20 cellular contexts compared by ENCODE assay signal in genomic region chr5:128132499-128132898, GRCh38. TPM values are rescaled to one million over a fixed set of nuclear protein-coding genes. Genes with fewer than 3 reads are reported as not detected.
DNase-seq lines count a peak whose midpoint lies in the region; ATAC-seq and FAIRE-seq lines count a peak whose summit lies in the region.
"Had no signal": no experiment of that assay in that cellular context is flagged by ENCODE, and none has a peak within 500 bp of the region (broad histone marks: within the 10 kb centered on the region; RNA-seq: fewer than 3 reads in every experiment).

No MANE protein-coding gene starts in this region.

- H3K4me3 ChIP-seq in small intestine (ENCODE audit: low read depth in 1 of 2, low read length in 2 of 2) = no peak overlapping the region
- H3K4me3 ChIP-seq: GM23248 had no signal

- no peak for ATAC-seq in HG02870 (IDR thresholded peaks at IDR 0.05; ENCODE audit: unreplicated experiment)
- no peak for ATAC-seq in HG03565 (IDR thresholded peaks at IDR 0.05; ENCODE audit: unreplicated experiment)

- H3K36me3 ChIP-seq in small intestine (ENCODE audit: control insufficient read depth in 2 of 2, insufficient read depth in 2 of 2, low read length in 2 of 2) = no peaks in the 10 kb centered on the region

- H3K4me1 ChIP-seq in small intestine (ENCODE audit: control insufficient read depth in 2 of 2, insufficient read depth in 1 of 2, low read depth in 1 of 2, low read length in 1 of 2) = no peaks in the 10 kb centered on the region

- H3K27ac ChIP-seq in small intestine (ENCODE audit: low read depth in 1 of 2, low read length in 1 of 2) = no peak overlapping the region
- H3K27ac ChIP-seq: GM23248 had no signal

- DNase-seq in GM19239 (ENCODE audit: insufficient read length, low spot score) (no peak), small intestine (peak; percentile 31), NCI-H1930 (lab: John Stamatoyannopoulos, UW) (no peak)
- DNase-seq: 8988T; C1 segment of cervical spinal cord; CD4-positive, alpha-beta memory T cell; COR-L47; DMS153; DMS79 treated with DMSO at 0.1 percent for 48 hours; GF-D8; GM23248; H7; HCEC 1CT had no signal

- no peaks in the 10 kb centered on the region for H3K27me3 ChIP-seq in small intestine (ENCODE audit: control insufficient read depth in 2 of 2, insufficient read depth in 2 of 2, low read length in 2 of 2)

- 14 to 63% (median 52%) methylated on average over 1 of the region's 1 CpG for WGBS in small intestine, 3 donors

- FAIRE-seq in A204.1 (lab: Jason Lieb, UNC) (peak; percentile 65), GM19239 (lab: Jason Lieb, UNC) (peak; percentile 31), endometrium (lab: Jason Lieb, UNC) (peak; percentile 18), small intestine (lab: Jason Lieb, UNC) (peak; percentile 23)
- FAIRE-seq: GM12891, GM18507, H1 had no signal

- no peaks in the 10 kb centered on the region for H3K9me3 ChIP-seq in small intestine (ENCODE audit: control insufficient read depth, low read depth)

RNA-seq across cellular contexts. Expression of gene SLC12A2, which starts 48.9 kb away (rescaled TPM):
- polyA plus RNA-seq in small intestine = 10 to 100 TPM in 1 of 3 donors, 1 to 10 TPM in 2; 1.4 to 80.3 (median 2.9) TPM
